ENCODE assay signal across 26 cellular contexts in the genomic region with DNA sequence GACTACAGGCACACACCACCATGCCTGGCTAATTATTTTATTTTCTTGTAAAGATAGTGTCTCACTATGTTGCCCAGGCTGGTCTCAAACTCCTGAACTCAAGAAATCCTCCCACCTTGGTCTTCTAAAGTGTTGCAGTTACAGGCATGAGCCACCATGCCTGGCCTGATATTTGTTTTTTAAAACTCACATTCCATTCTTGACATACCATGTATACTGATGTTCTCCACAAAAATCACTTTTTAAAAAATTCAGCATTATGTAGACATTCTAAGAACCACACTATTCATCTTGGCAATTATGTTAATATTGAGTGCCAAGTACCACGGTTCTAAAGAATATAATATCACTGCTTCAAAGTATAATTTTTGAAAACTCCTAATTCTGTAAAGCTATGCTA.
"Had no signal": no experiment of that assay in that cellular context is flagged by ENCODE, and none has a peak within 500 bp of the region (broad histone marks: within the 10 kb centered on the region; RNA-seq: fewer than 3 reads in every experiment).

No MANE protein-coding gene starts in this region.

- DNase-seq: activated CD4-positive, alpha-beta T cell treated with anti-CD3 and anti-CD28 coated beads for 1 hour; activated CD4-positive, alpha-beta T cell treated with anti-CD3 and anti-CD28 coated beads, Interleukin-2, amount 10 ng/mL, durations not matched to agents 7 days and 5 days; activated CD8-positive, alpha-beta T cell treated with anti-CD3 and anti-CD28 coated beads for 36 hours; activated naive CD4-positive, alpha-beta T cell; activated T-cell treated with anti-CD3 and anti-CD28 coated beads, Interleukin-2, amount 50 U/mL, for 48 hours; aorta; caudate nucleus; effector CD4-positive, alpha-beta T cell; esophagus squamous epithelium; left cardiac atrium; left ventricle myocardium superior; posterior cingulate gyrus; right cardiac atrium; stimulated activated CD4-positive, alpha-beta T cell treated with anti-CD3 and anti-CD28 coated beads, Interleukin-2, amount 100 ng/mL, for 48 hours; stimulated activated naive CD4-positive, alpha-beta T cell treated with Interleukin-2 at 50 U/mL for 16 hours; T-helper 2 cell had no signal

- ATAC-seq: activated CD8-positive, alpha-beta T cell treated with anti-CD3 and anti-CD28 coated beads for 36 hours; activated naive CD4-positive, alpha-beta T cell treated with anti-CD3 and anti-CD28 coated beads, Interleukin-2, amount 50 U/mL, for 72 hours; gastroesophageal sphincter; left cardiac atrium; left ventricle myocardium superior; right cardiac atrium; WTC11 had no signal

- H3K4me1 ChIP-seq: esophagus squamous epithelium, gastroesophageal sphincter, tibial nerve had no signal

- FAIRE-seq: keratinocyte had no signal

- H3K27ac ChIP-seq: epithelial cell of prostate, esophagus squamous epithelium, gastroesophageal sphincter, hepatocyte, tibial nerve had no signal

- H3K79me2 ChIP-seq: hepatocyte had no signal

- H3K4me2 ChIP-seq: hepatocyte had no signal

- H3K27me3 ChIP-seq: esophagus squamous epithelium, gastroesophageal sphincter, hepatocyte, tibial nerve had no signal

- H3K9me3 Mint-ChIP-seq: activated CD4-positive, alpha-beta T cell treated with anti-CD3 and anti-CD28 coated beads, Interleukin-2, amount 10 ng/mL, durations not matched to agents 7 days and 5 days; activated CD8-positive, alpha-beta T cell treated with anti-CD3 and anti-CD28 coated beads for 36 hours; activated naive CD4-positive, alpha-beta T cell treated with anti-CD3 and anti-CD28 coated beads, Interleukin-2, amount 50 U/mL, for 72 hours; activated T-helper 2 cell treated with anti-CD3 and anti-CD28 coated beads, Interferon-gamma antibody, Interleukin-2, Interleukin-4, amounts not matched to agents 10 μg/mL and 5 μg/mL and 100 μg/mL, durations not matched to agents 14 hours and 24 hours and 36 hours; dendritic cell treated with granulocyte-macrophage colony-stimulating factor and Interleukin-4, amounts not matched to agents 40 ng/mL and 50 ng/mL, for 4 days; nephron; WTC11 had no signal

- H2AFZ ChIP-seq: hepatocyte had no signal

- H3K36me3 Mint-ChIP-seq: activated naive CD4-positive, alpha-beta T cell treated with anti-CD3 and anti-CD28 coated beads, Interleukin-2, amount 50 U/mL, for 72 hours had no signal

- H3K9me3 ChIP-seq: esophagus squamous epithelium, gastroesophageal sphincter, tibial nerve had no signal

- H3K27me3 Mint-ChIP-seq: activated CD4-positive, alpha-beta T cell treated with anti-CD3 and anti-CD28 coated beads, Interleukin-2, amount 10 ng/mL, durations not matched to agents 7 days and 5 days; activated CD8-positive, alpha-beta T cell treated with anti-CD3 and anti-CD28 coated beads for 36 hours; dendritic cell treated with granulocyte-macrophage colony-stimulating factor and Interleukin-4, amounts not matched to agents 40 ng/mL and 50 ng/mL, for 4 days had no signal

- H3K4me1 Mint-ChIP-seq: activated CD4-positive, alpha-beta T cell treated with anti-CD3 and anti-CD28 coated beads, Interleukin-2, amount 10 ng/mL, durations not matched to agents 7 days and 5 days; nephron; WTC11 had no signal

- H3K27ac Mint-ChIP-seq: activated CD4-positive, alpha-beta T cell treated with anti-CD3 and anti-CD28 coated beads, Interleukin-2, amount 10 ng/mL, durations not matched to agents 7 days and 5 days; activated CD8-positive, alpha-beta T cell treated with anti-CD3 and anti-CD28 coated beads for 36 hours; activated naive CD4-positive, alpha-beta T cell treated with anti-CD3 and anti-CD28 coated beads, Interleukin-2, amount 50 U/mL, for 72 hours; activated T-helper 2 cell treated with anti-CD3 and anti-CD28 coated beads, Interferon-gamma antibody, Interleukin-2, Interleukin-4, amounts not matched to agents 10 μg/mL and 5 μg/mL and 100 μg/mL, durations not matched to agents 14 hours and 24 hours and 36 hours; dendritic cell treated with granulocyte-macrophage colony-stimulating factor and Interleukin-4, amounts not matched to agents 40 ng/mL and 50 ng/mL, for 4 days; nephron; WTC11 had no signal

- H3K4me3 Mint-ChIP-seq: activated CD4-positive, alpha-beta T cell treated with anti-CD3 and anti-CD28 coated beads, Interleukin-2, amount 10 ng/mL, durations not matched to agents 7 days and 5 days; activated CD8-positive, alpha-beta T cell treated with anti-CD3 and anti-CD28 coated beads for 36 hours; dendritic cell treated with granulocyte-macrophage colony-stimulating factor and Interleukin-4, amounts not matched to agents 40 ng/mL and 50 ng/mL, for 4 days; nephron; WTC11 had no signal

- H3K4me3 ChIP-seq: esophagus squamous epithelium, gastroesophageal sphincter, hepatocyte, tibial nerve had no signal
